Comparison of ENCODE assay signal across 1 cellular context in genomic region chr17:50863221-50863843, GRCh38.
TF ChIP-seq lines count a peak whose summit lies in the region.

No MANE protein-coding gene starts in this region.

TF ChIP-seq in HepG2, 621 proteins besides CTCF, POLR2A, EP300 and RAD21 (continued from another document and continues in another):
- TF ChIP-seq ZNF572 (CRISPR knock-in tag; IDR thresholded peaks at IDR 0.05), result peak; percentile 92; the same call in 1 of the 2 replicates
- no peak for TF ChIP-seq ZNF18 (CRISPR knock-in tag; IDR thresholded peaks at IDR 0.05; ENCODE audit: insufficient replicate concordance)
- no peak for TF ChIP-seq ZNF460 (CRISPR knock-in tag; IDR thresholded peaks at IDR 0.05; ENCODE audit: borderline replicate concordance)
- TF ChIP-seq STAG1 (CRISPR knock-in tag; IDR thresholded peaks at IDR 0.05), result peak; percentile 82
- 0 out of 2 replicates have a peak, but pooled peaks have one; percentile 45 for TF ChIP-seq ELF3 (CRISPR knock-in tag; IDR thresholded peaks at IDR 0.05)
- no peak for TF ChIP-seq ZSCAN5A (CRISPR knock-in tag; IDR thresholded peaks at IDR 0.05; ENCODE audit: borderline replicate concordance)
- no peak for TF ChIP-seq CC2D1A (CRISPR knock-in tag; IDR thresholded peaks at IDR 0.05)
- peak; percentile 50; the same call in 1 of the 2 replicates for TF ChIP-seq ZNF274 (CRISPR knock-in tag; IDR thresholded peaks at IDR 0.05)
- no peak for TF ChIP-seq NR2F6 (IDR thresholded peaks at IDR 0.05)
- TF ChIP-seq NR2F6 (CRISPR knock-in tag; IDR thresholded peaks at IDR 0.05), result peak; percentile 54
- TF ChIP-seq ZNF180 (CRISPR knock-in tag; IDR thresholded peaks at IDR 0.05; ENCODE audit: borderline replicate concordance, low read depth), result no peak
- TF ChIP-seq ELF4 (CRISPR knock-in tag; IDR thresholded peaks at IDR 0.05; ENCODE audit: borderline replicate concordance), result no peak
- TF ChIP-seq ZFP62 (CRISPR knock-in tag; IDR thresholded peaks at IDR 0.05), result no peak
- no peak for TF ChIP-seq ELF1 (CRISPR knock-in tag; IDR thresholded peaks at IDR 0.05)
- no peak for TF ChIP-seq ZNF7 (CRISPR knock-in tag; IDR thresholded peaks at IDR 0.05)
- no peak for TF ChIP-seq POLR2AphosphoS2 (IDR thresholded peaks at IDR 0.05; ENCODE audit: low read depth, low read length)
- peak; percentile 35; the same call in 1 of the 2 replicates for TF ChIP-seq ZBTB4 (CRISPR knock-in tag; IDR thresholded peaks at IDR 0.05; ENCODE audit: borderline replicate concordance)
- TF ChIP-seq NFKBIZ (CRISPR knock-in tag; IDR thresholded peaks at IDR 0.05), result no peak
- TF ChIP-seq ZNF589 (CRISPR knock-in tag; conservative IDR thresholded peaks at IDR 0.05), result no peak
- TF ChIP-seq, protein P1, sequence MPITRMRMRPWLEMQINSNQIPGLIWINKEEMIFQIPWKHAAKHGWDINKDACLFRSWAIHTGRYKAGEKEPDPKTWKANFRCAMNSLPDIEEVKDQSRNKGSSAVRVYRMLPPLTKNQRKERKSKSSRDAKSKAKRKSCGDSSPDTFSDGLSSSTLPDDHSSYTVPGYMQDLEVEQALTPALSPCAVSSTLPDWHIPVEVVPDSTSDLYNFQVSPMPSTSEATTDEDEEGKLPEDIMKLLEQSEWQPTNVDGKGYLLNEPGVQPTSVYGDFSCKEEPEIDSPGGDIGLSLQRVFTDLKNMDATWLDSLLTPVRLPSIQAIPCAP (CRISPR knock-in tag; IDR thresholded peaks at IDR 0.05; ENCODE audit: low read depth), result no peak
- TF ChIP-seq, protein P2, sequence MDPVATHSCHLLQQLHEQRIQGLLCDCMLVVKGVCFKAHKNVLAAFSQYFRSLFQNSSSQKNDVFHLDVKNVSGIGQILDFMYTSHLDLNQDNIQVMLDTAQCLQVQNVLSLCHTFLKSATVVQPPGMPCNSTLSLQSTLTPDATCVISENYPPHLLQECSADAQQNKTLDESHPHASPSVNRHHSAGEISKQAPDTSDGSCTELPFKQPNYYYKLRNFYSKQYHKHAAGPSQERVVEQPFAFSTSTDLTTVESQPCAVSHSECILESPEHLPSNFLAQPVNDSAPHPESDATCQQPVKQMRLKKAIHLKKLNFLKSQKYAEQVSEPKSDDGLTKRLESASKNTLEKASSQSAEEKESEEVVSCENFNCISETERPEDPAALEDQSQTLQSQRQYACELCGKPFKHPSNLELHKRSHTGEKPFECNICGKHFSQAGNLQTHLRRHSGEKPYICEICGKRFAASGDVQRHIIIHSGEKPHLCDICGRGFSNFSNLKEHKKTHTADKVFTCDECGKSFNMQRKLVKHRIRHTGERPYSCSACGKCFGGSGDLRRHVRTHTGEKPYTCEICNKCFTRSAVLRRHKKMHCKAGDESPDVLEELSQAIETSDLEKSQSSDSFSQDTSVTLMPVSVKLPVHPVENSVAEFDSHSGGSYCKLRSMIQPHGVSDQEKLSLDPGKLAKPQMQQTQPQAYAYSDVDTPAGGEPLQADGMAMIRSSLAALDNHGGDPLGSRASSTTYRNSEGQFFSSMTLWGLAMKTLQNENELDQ (CRISPR knock-in tag; IDR thresholded peaks at IDR 0.05; ENCODE audit: borderline replicate concordance), result no peak
- TF ChIP-seq AHR (CRISPR knock-in tag; IDR thresholded peaks at IDR 0.05), result no peak
- no peak for TF ChIP-seq LRRFIP1 (CRISPR knock-in tag; conservative IDR thresholded peaks at IDR 0.05)
- no peak for TF ChIP-seq ZNF740 (CRISPR knock-in tag; IDR thresholded peaks at IDR 0.05)
- TF ChIP-seq TP53 (CRISPR knock-in tag; conservative IDR thresholded peaks at IDR 0.05), result no peak
- TF ChIP-seq ZNF790 (CRISPR knock-in tag; IDR thresholded peaks at IDR 0.05; ENCODE audit: borderline replicate concordance), result no peak
- no peak for TF ChIP-seq ZNF546 (CRISPR knock-in tag; conservative IDR thresholded peaks at IDR 0.05)
- TF ChIP-seq, protein P3, sequence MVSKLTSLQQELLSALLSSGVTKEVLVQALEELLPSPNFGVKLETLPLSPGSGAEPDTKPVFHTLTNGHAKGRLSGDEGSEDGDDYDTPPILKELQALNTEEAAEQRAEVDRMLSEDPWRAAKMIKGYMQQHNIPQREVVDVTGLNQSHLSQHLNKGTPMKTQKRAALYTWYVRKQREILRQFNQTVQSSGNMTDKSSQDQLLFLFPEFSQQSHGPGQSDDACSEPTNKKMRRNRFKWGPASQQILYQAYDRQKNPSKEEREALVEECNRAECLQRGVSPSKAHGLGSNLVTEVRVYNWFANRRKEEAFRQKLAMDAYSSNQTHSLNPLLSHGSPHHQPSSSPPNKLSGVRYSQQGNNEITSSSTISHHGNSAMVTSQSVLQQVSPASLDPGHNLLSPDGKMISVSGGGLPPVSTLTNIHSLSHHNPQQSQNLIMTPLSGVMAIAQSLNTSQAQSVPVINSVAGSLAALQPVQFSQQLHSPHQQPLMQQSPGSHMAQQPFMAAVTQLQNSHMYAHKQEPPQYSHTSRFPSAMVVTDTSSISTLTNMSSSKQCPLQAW (CRISPR knock-in tag; IDR thresholded peaks at IDR 0.05), result peak; percentile 72
- no peak for TF ChIP-seq SNAPC5 (CRISPR knock-in tag; IDR thresholded peaks at IDR 0.05; ENCODE audit: borderline replicate concordance)
- TF ChIP-seq ZNF83 (CRISPR knock-in tag; IDR thresholded peaks at IDR 0.05; ENCODE audit: borderline replicate concordance), result no peak
- no peak for TF ChIP-seq NRL (CRISPR knock-in tag; IDR thresholded peaks at IDR 0.05; ENCODE audit: borderline replicate concordance)
- TF ChIP-seq, protein P4, sequence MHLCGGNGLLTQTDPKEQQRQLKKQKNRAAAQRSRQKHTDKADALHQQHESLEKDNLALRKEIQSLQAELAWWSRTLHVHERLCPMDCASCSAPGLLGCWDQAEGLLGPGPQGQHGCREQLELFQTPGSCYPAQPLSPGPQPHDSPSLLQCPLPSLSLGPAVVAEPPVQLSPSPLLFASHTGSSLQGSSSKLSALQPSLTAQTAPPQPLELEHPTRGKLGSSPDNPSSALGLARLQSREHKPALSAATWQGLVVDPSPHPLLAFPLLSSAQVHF (CRISPR knock-in tag; IDR thresholded peaks at IDR 0.05), result no peak
- no peak for TF ChIP-seq ZNF879 (CRISPR knock-in tag; IDR thresholded peaks at IDR 0.05)
- TF ChIP-seq GATAD1 (CRISPR knock-in tag; IDR thresholded peaks at IDR 0.05), result peak; percentile 43; the same call in 1 of the 2 replicates
- TF ChIP-seq HNRNPLL (IDR thresholded peaks at IDR 0.05; ENCODE audit: low read depth, low read length, poor library complexity, severe bottlenecking), result no peak
- no peak; the same call in 1 of the 2 replicates for TF ChIP-seq ZNF556 (CRISPR knock-in tag; IDR thresholded peaks at IDR 0.05; ENCODE audit: borderline replicate concordance)
- TF ChIP-seq ATAD3A (CRISPR knock-in tag; IDR thresholded peaks at IDR 0.05), result no peak
- TF ChIP-seq ZNF33B (CRISPR knock-in tag; IDR thresholded peaks at IDR 0.05), result no peak
- TF ChIP-seq, protein P5, sequence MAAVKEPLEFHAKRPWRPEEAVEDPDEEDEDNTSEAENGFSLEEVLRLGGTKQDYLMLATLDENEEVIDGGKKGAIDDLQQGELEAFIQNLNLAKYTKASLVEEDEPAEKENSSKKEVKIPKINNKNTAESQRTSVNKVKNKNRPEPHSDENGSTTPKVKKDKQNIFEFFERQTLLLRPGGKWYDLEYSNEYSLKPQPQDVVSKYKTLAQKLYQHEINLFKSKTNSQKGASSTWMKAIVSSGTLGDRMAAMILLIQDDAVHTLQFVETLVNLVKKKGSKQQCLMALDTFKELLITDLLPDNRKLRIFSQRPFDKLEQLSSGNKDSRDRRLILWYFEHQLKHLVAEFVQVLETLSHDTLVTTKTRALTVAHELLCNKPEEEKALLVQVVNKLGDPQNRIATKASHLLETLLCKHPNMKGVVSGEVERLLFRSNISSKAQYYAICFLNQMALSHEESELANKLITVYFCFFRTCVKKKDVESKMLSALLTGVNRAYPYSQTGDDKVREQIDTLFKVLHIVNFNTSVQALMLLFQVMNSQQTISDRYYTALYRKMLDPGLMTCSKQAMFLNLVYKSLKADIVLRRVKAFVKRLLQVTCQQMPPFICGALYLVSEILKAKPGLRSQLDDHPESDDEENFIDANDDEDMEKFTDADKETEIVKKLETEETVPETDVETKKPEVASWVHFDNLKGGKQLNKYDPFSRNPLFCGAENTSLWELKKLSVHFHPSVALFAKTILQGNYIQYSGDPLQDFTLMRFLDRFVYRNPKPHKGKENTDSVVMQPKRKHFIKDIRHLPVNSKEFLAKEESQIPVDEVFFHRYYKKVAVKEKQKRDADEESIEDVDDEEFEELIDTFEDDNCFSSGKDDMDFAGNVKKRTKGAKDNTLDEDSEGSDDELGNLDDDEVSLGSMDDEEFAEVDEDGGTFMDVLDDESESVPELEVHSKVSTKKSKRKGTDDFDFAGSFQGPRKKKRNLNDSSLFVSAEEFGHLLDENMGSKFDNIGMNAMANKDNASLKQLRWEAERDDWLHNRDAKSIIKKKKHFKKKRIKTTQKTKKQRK (IDR thresholded peaks at IDR 0.05; ENCODE audit: low read length), result no peak
- no peak for TF ChIP-seq ZNF33A (CRISPR knock-in tag; IDR thresholded peaks at IDR 0.05; ENCODE audit: borderline replicate concordance)
- TF ChIP-seq CERS6 (CRISPR knock-in tag; IDR thresholded peaks at IDR 0.05), result no peak
- no peak for TF ChIP-seq NFE2 (CRISPR knock-in tag; IDR thresholded peaks at IDR 0.05)
